In the genomic region with DNA sequence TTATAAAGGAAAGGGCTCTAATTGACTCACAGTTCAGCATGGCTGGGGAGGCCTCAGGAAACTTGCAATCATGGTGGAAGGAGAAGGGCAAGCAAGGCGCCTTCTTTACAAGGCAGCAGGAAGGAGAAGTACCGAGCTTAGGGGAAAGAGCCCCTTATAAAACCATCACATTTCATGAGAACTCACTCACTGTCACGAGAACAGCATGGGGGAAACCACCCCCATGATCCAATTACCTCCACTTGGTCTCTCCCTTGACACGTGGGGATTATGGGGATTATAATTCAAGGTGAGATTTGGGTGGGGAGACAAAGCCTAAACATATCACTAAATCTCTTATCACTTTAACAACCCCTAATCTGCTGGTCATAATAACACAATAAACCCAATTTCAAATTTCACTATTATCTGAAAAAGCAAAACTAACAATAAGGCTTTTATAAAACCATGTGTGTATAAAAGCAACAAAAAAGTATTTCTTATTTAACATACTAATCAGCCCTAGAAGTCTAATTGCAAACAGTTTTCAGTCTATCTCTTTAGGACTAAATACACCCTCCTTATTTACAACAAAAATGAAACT, we compare ENCODE assay signal across 14 cellular contexts. TPM values are rescaled to one million over a fixed set of nuclear protein-coding genes. Genes with fewer than 3 reads are reported as not detected.
DNase-seq lines count a peak whose midpoint lies in the region; ATAC-seq and TF ChIP-seq lines count a peak whose summit lies in the region.
"Had no signal": no experiment of that assay in that cellular context is flagged by ENCODE, and none has a peak within 500 bp of the region (broad histone marks: within the 10 kb centered on the region; RNA-seq: fewer than 3 reads in every experiment).

No MANE protein-coding gene starts in this region.

- no peak for TF ChIP-seq CTCF in A673 (conservative IDR thresholded peaks at IDR 0.05; ENCODE audit: low read depth, low read length)

- H3K27ac ChIP-seq in A673 (ENCODE audit: low read depth, low read length, poor library complexity, severe bottlenecking): no peak overlapping the region

- BruUV-seq in A673 (replicated peaks; lab: Mats Ljungman, UMichigan): no TSS peak

- ATAC-seq in activated T-helper 17 cell treated with anti-CD3 and anti-CD28 coated beads, Interleukin-2, amount 50 U/mL, for 72 hours (replicated peaks): no peak
- no peak for ATAC-seq in HG03139 (IDR thresholded peaks at IDR 0.05; ENCODE audit: unreplicated experiment)
- no peak for ATAC-seq in GM21515 (IDR thresholded peaks at IDR 0.05; ENCODE audit: unreplicated experiment)
- ATAC-seq: HCT116 had no signal

- H3K4me3 ChIP-seq in A673 (ENCODE audit: low read depth, low read length, poor library complexity, severe bottlenecking): no peak overlapping the region
- no peak overlapping the region for H3K4me3 ChIP-seq in HAP-1

- POLR2A ChIA-PET in A673 (lab: Charles Lee; ENCODE audit: low non-redundant PET): no interaction called here
- POLR2A ChIA-PET in activated CD4-positive, alpha-beta T cell treated with anti-CD3 and anti-CD28 coated beads, Interleukin-2, amount 10 ng/mL, durations not matched to agents 7 days and 5 days (lab: Charles Lee): no interaction called here

- H3K9me3 Mint-ChIP-seq in activated T-helper 17 cell treated with anti-CD3 and anti-CD28 coated beads, Interleukin-2, amount 50 U/mL, for 72 hours: no peaks in the 10 kb centered on the region
- no peaks in the 10 kb centered on the region for H3K9me3 Mint-ChIP-seq in activated CD4-positive, alpha-beta T cell treated with anti-CD3 and anti-CD28 coated beads, Interleukin-2, amount 10 ng/mL, durations not matched to agents 7 days and 5 days
- H3K9me3 Mint-ChIP-seq: CD4-positive, alpha-beta memory T cell had no signal

- peaks cover 17% of the 10 kb centered on the region for H3K4me1 Mint-ChIP-seq in activated T-helper 17 cell treated with anti-CD3 and anti-CD28 coated beads, Interleukin-2, amount 50 U/mL, for 72 hours
- H3K4me1 Mint-ChIP-seq in activated CD4-positive, alpha-beta T cell treated with anti-CD3 and anti-CD28 coated beads, Interleukin-2, amount 10 ng/mL, durations not matched to agents 7 days and 5 days: peaks cover 21% of the 10 kb centered on the region

- peaks cover 9% of the 10 kb centered on the region for H3K36me3 Mint-ChIP-seq in activated T-helper 17 cell treated with anti-CD3 and anti-CD28 coated beads, Interleukin-2, amount 50 U/mL, for 72 hours (ENCODE audit: low read depth)
- H3K36me3 Mint-ChIP-seq in activated CD4-positive, alpha-beta T cell treated with anti-CD3 and anti-CD28 coated beads, Interleukin-2, amount 10 ng/mL, durations not matched to agents 7 days and 5 days (ENCODE audit: low read depth): peaks cover 5% of the 10 kb centered on the region

- peak; percentile 14 for DNase-seq in A673 (ENCODE audit: low spot score)
- DNase-seq in HAP-1 (ENCODE audit: low spot score in 2 of 2): peak; percentile 44 to 58
- DNase-seq in NCI-H82 (lab: John Stamatoyannopoulos, UW): peak; percentile 89
- no peak for DNase-seq in activated CD4-positive, alpha-beta T cell treated with anti-CD3 and anti-CD28 coated beads, Interleukin-2, amount 10 ng/mL, durations not matched to agents 7 days and 5 days
- DNase-seq in NCI-H2171 (lab: John Stamatoyannopoulos, UW): no peak
- DNase-seq: C1 segment of cervical spinal cord; CD4-positive, alpha-beta memory T cell; DND-41; GF-D8 had no signal

- intact Hi-C loops in A673 (cut with micrococcal nuclease; ENCODE audit: unreplicated experiment): no loop called here

- H3K4me1 ChIP-seq in A673 (ENCODE audit: insufficient read depth, low read length, poor library complexity, severe bottlenecking) (peaks cover 4% of the 10 kb centered on the region), HAP-1 (peaks cover 38% of the 10 kb centered on the region)

- H3K27me3 Mint-ChIP-seq in activated T-helper 17 cell treated with anti-CD3 and anti-CD28 coated beads, Interleukin-2, amount 50 U/mL, for 72 hours: no peaks in the 10 kb centered on the region
- H3K27me3 Mint-ChIP-seq in activated CD4-positive, alpha-beta T cell treated with anti-CD3 and anti-CD28 coated beads, Interleukin-2, amount 10 ng/mL, durations not matched to agents 7 days and 5 days: no peaks in the 10 kb centered on the region
- H3K27me3 Mint-ChIP-seq: B cell; CD4-positive, alpha-beta memory T cell had no signal

- no peak overlapping the region for H3K4me3 Mint-ChIP-seq in activated T-helper 17 cell treated with anti-CD3 and anti-CD28 coated beads, Interleukin-2, amount 50 U/mL, for 72 hours
- no peak overlapping the region for H3K4me3 Mint-ChIP-seq in activated CD4-positive, alpha-beta T cell treated with anti-CD3 and anti-CD28 coated beads, Interleukin-2, amount 10 ng/mL, durations not matched to agents 7 days and 5 days
- H3K4me3 Mint-ChIP-seq: B cell; CD4-positive, alpha-beta memory T cell had no signal

- H3K36me3 ChIP-seq in A673 (ENCODE audit: insufficient read depth, low read length, poor library complexity, severe bottlenecking) (no peaks in the 10 kb centered on the region), HAP-1 (replicated peaks) (no peaks in the 10 kb centered on the region)

- H3K27me3 ChIP-seq in A673 (replicated peaks; ENCODE audit: insufficient read depth, low read depth, low read length, poor library complexity): no peaks in the 10 kb centered on the region
- H3K27me3 ChIP-seq in HAP-1 (ENCODE audit: low read depth): no peaks in the 10 kb centered on the region

- CTCF ChIA-PET in A673 (lab: Charles Lee): no interaction called here
- CTCF ChIA-PET in activated CD4-positive, alpha-beta T cell treated with anti-CD3 and anti-CD28 coated beads, Interleukin-2, amount 10 ng/mL, durations not matched to agents 7 days and 5 days (lab: Charles Lee): no interaction called here

- H3K9me3 ChIP-seq in A673 (ENCODE audit: low read depth, low read length, poor library complexity, severe bottlenecking) (no peaks in the 10 kb centered on the region), HAP-1 (no peaks in the 10 kb centered on the region)

- in situ Hi-C loops in HAP-1 (cut with MboI; ENCODE audit: low sequenced_read_pairs): loop anchor here (10.0 kb wide), 1 partner anchor 667 kb away; no protein-coding TSS in a partner anchor

- H3K27ac Mint-ChIP-seq in activated T-helper 17 cell treated with anti-CD3 and anti-CD28 coated beads, Interleukin-2, amount 50 U/mL, for 72 hours: peak overlapping the region; percentile 36
- no peak overlapping the region for H3K27ac Mint-ChIP-seq in activated CD4-positive, alpha-beta T cell treated with anti-CD3 and anti-CD28 coated beads, Interleukin-2, amount 10 ng/mL, durations not matched to agents 7 days and 5 days
- H3K27ac Mint-ChIP-seq: B cell had no signal

RNA-seq across cellular contexts. Expression of a gene that starts 43.2 kb away (rescaled TPM):
- total RNA-seq in A673 (2021): 21.5 and 28.5 TPM in 2 replicates
- total RNA-seq in activated T-helper 17 cell treated with anti-CD3 and anti-CD28 coated beads, Interleukin-2, amount 50 U/mL, for 72 hours: 10 to 100 TPM; 25.8 to 56.7 TPM
- total RNA-seq in activated CD4-positive, alpha-beta T cell treated with anti-CD3 and anti-CD28 coated beads, Interleukin-2, amount 10 ng/mL, durations not matched to agents 7 days and 5 days: 10 to 100 TPM; 28.1 to 28.6 TPM

Comparison
In these comparisons a context has a peak if more than half of its experiments do, and no peak if none do; other contexts are left out.
1. DNase-seq: peak in A673 (single experiment), HAP-1 (2 of 2) and NCI-H82 (single experiment); none in activated CD4-positive, alpha-beta T cell treated with anti-CD3 and anti-CD28 coated beads, Interleukin-2, amount 10 ng/mL, durations not matched to agents 7 days and 5 days (single experiment) and NCI-H2171 (single experiment).